Comparison of ENCODE assay signal across 1 cellular context in the genomic region with DNA sequence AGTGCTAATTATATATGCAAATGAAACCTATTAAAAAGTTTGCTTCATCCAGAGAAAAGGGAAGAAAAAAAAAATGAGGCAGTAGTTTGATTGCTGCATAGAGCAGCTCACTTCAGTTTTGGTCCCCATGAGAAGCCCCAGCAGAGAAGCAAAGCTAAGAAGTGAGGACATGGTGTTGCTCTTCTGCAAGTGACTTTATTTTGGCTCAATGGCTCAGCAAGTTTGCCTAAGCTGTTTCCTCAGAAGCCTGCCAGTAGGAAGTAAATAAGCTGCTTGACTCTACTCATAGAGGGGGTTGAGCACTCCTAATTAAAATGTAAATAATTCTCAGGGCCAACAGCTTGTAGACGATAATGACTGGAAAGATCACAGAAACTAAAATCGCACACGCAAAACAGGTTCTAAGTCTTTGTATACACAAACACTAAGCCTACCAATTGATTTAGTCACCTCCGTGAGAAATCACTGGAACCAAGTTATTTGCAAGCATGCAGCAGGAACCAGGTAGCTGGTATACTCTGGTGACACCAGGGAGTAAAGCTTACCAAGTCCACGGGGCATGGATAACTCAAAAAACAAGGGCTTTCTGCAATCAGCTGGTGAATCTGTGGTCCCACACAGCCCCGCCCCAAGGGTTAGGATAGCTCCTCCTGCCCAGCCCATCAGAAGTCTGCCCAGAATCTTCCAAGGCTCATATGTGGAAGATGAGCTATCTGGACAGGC.
TF ChIP-seq lines count a peak whose summit lies in the region.

No MANE protein-coding gene starts in this region.

TF ChIP-seq in IMR-90, 13 proteins besides CTCF, POLR2A, EP300 and RAD21 (continued from another document):
- no peak for TF ChIP-seq ELK1 (IDR thresholded peaks at IDR 0.05; ENCODE audit: borderline replicate concordance, low read depth, low read length)
- no peak for TF ChIP-seq FOS (IDR thresholded peaks at IDR 0.05; ENCODE audit: low read depth, low read length)
- TF ChIP-seq CEBPB (IDR thresholded peaks at IDR 0.05; ENCODE audit: low read depth, low read length) = no peak
- TF ChIP-seq MAFK (IDR thresholded peaks at IDR 0.05; ENCODE audit: low read depth, low read length) = no peak
- no peak for TF ChIP-seq BHLHE40 (IDR thresholded peaks at IDR 0.05; ENCODE audit: low read depth, low read length)
